Comparison of ENCODE assay signal across 11 cellular contexts in the genomic region with DNA sequence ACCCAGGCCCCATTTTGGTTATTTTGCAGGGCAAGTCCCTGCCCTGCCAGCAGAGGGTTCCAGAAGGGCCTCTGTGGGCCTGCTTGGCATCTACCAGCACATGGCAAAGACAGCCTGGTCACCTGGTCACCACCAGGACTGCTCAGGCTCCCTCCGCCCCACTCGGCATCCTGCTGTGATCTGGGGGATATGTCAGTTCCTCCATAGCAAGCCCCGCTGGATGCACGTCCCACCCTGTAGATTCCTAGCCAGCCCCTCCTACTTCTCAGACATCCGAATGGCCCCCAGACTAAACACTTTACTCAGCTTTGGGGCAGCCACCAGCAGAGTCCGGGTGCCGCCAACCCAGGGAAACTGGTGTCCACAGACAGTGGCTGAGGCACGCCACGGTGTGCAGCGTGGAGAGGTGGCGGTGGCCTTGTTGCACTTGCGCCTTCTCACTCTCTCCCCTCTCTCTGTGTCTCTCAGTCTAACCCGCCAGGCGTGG. TPM values are rescaled to one million over a fixed set of nuclear protein-coding genes. Genes with fewer than 3 reads are reported as not detected.
DNase-seq lines count a peak whose midpoint lies in the region; ATAC-seq, FAIRE-seq and TF ChIP-seq lines count a peak whose summit lies in the region.
"Had no signal": no experiment of that assay in that cellular context is flagged by ENCODE, and none has a peak within 500 bp of the region (broad histone marks: within the 10 kb centered on the region; RNA-seq: fewer than 3 reads in every experiment).

No MANE protein-coding gene starts in this region.

- peaks cover 27 to 32% of the 10 kb centered on the region in 2 experiments; a peak in 3 of 4 replicates for H3K36me3 ChIP-seq in GM12878 (ENCODE audit: control insufficient read depth in 2 of 2, insufficient read depth in 2 of 2, low read length in 1 of 2)

- FAIRE-seq in GM12878 (lab: Jason Lieb, UNC), result no peak

- intact Hi-C loops in GM12878 (cut with micrococcal nuclease; ENCODE audit: unreplicated experiment), result loop anchor here (10.0 kb wide), 1 partner anchor 119 kb away; no protein-coding TSS in a partner anchor

- H3K4me3 ChIP-seq in GM12878, result peak overlapping the region; percentile 9; the same call in 1 of the 2 replicates
- H3K4me3 ChIP-seq: SJCRH30, suprapubic skin had no signal

- peaks cover 18% of the 10 kb centered on the region for H3K4me1 Mint-ChIP-seq in T-helper 17 cell

- CTCF ChIA-PET in GM12878 (lab: Yijun Ruan, JAX), result interaction anchor here (1.0 to 1.7 kb wide), 10 partner anchors 9 to 115 kb away, joined by 3 to 7 read pairs (median 4); a partner anchor contains a TSS

- peak; percentile 26 for ATAC-seq in GM18909 (IDR thresholded peaks at IDR 0.05; ENCODE audit: poor library complexity, unreplicated experiment)
- peak; percentile 52 for ATAC-seq in T-helper 17 cell
- ATAC-seq in GM12878, result peak; percentile 69
- no peak for ATAC-seq in HG03095 (IDR thresholded peaks at IDR 0.05; ENCODE audit: unreplicated experiment)

- in situ Hi-C loops in GM12878 (cut with MboI), result no loop called here

- TF ChIP-seq EP300 in GM12878 (IDR thresholded peaks at IDR 0.05; ENCODE audit: borderline replicate concordance in 1 of 2, control insufficient read depth in 1 of 2, low read depth in 2 of 2, low read length in 2 of 2), result no peak

- H3K36me3 Mint-ChIP-seq in T-helper 17 cell (ENCODE audit: low read depth), result peaks cover 2% of the 10 kb centered on the region

- peak overlapping the region; percentile 88 for H3K4me3 Mint-ChIP-seq in T-helper 17 cell

- SMC1A ChIA-PET in GM12878 (lab: Charles Lee; ENCODE audit: uncharacterized antibody, unreplicated experiment), result interaction anchor here (0.7 to 1.6 kb wide), 10 partner anchors 12 to 118 kb away, joined by 3 to 5 read pairs (median 3); no protein-coding TSS in a partner anchor

- H3K9me3 ChIP-seq in T-helper 17 cell (ENCODE audit: control insufficient read depth, low read length, poor library complexity, severe bottlenecking) (no peaks in the 10 kb centered on the region), GM12878 (replicated peaks; ENCODE audit: control insufficient read depth, insufficient read depth, low read length) (no peaks in the 10 kb centered on the region)
- H3K9me3 ChIP-seq: SJCRH30, suprapubic skin had no signal

- no peaks in the 10 kb centered on the region for H3K27me3 ChIP-seq in GM12878 (replicated peaks in 1 of 2; ENCODE audit: control insufficient read depth in 2 of 2, insufficient read depth in 2 of 2, low read length in 1 of 2)
- H3K27me3 ChIP-seq: SJCRH30, suprapubic skin had no signal

- peaks cover 24% of the 10 kb centered on the region for H3K4me1 ChIP-seq in GM12878 (ENCODE audit: control insufficient read depth, insufficient read depth, low read length)
- H3K4me1 ChIP-seq: SJCRH30, suprapubic skin had no signal

- POLR2A ChIA-PET in GM12878 (lab: Charles Lee), result interaction anchor here (0.5 to 1.4 kb wide), 4 partner anchors 13 to 117 kb away, joined by 3 to 9 read pairs (median 4); no protein-coding TSS in a partner anchor

- TF ChIP-seq RAD21 in GM12878 (IDR thresholded peaks at IDR 0.05; ENCODE audit: insufficient read depth, low read depth, low read length), result no peak

- H3K27me3 Mint-ChIP-seq in T-helper 17 cell, result no peaks in the 10 kb centered on the region

- peak overlapping the region; percentile 51 for H2AFZ ChIP-seq in GM12878 (ENCODE audit: control insufficient read depth, low read depth, low read length)

- H3K9ac ChIP-seq in GM12878 (ENCODE audit: control insufficient read depth, insufficient read depth, low read length), result peak overlapping the region; percentile 69

- WGBS in GM12878 (ENCODE audit: insufficient coverage, insufficient replicate concordance, low lambda C conversion rate, missing lambda C conversion rate), result 21% methylated on average over 14 of the region's 14 CpGs

- RAD21 ChIA-PET in GM12878 (lab: Charles Lee; ENCODE audit: unreplicated experiment), result interaction anchor here (0.9 to 2.1 kb wide), 8 partner anchors 52 to 112 kb away, joined by 4 to 12 read pairs (median 6); a partner anchor contains a TSS

- peak overlapping the region; percentile 92 for H3K4me2 ChIP-seq in GM12878 (ENCODE audit: control insufficient read depth, insufficient read depth)

- TF ChIP-seq POLR2A in GM12878 (IDR thresholded peaks at IDR 0.05; ENCODE audit: low read depth, low read length), result peak; percentile 67

- H3K27ac Mint-ChIP-seq in T-helper 17 cell, result peak overlapping the region; percentile 91

- no peaks in the 10 kb centered on the region for H4K20me1 ChIP-seq in GM12878 (ENCODE audit: control insufficient read depth, insufficient read depth)

- no peaks in the 10 kb centered on the region for H3K79me2 ChIP-seq in GM12878 (ENCODE audit: control insufficient read depth, insufficient read depth, low read length)

- H3K27ac ChIP-seq in GM12878 (ENCODE audit: control insufficient read depth, insufficient read depth), result peak overlapping the region; percentile 87
- H3K27ac ChIP-seq: epithelial cell of prostate, SJCRH30, suprapubic skin had no signal

- TF ChIP-seq CTCF in GM12878 (IDR thresholded peaks at IDR 0.05 in 2 of 3, conservative IDR thresholded peaks at IDR 0.05 in 1 of 3; ENCODE audit: control insufficient read depth in 2 of 3, extremely low read depth in 1 of 3, insufficient read depth in 1 of 3, low read depth in 3 of 3, low read length in 3 of 3), result peak; percentile 8 to 34 (median 34); a peak in 4 of 6 replicates

- no TSS peak for BruUV-seq in GM12878 (replicated peaks; lab: Mats Ljungman, UMichigan)

- no peak for DNase-seq in T-helper 17 cell
- DNase-seq in GM12878 (ENCODE audit: low read depth, low spot score), result no peak
- peak; percentile 4 for DNase-seq in stimulated activated CD8-positive, alpha-beta memory T cell treated with anti-CD3 and anti-CD28 coated beads, Interleukin-7, amount 100 ng/mL, for 24 hours (ENCODE audit: low read depth)
- no peak for DNase-seq in NCI-H345 (lab: John Stamatoyannopoulos, UW)
- no peak for DNase-seq in mesenteric fat pad (ENCODE audit: low spot score)
- DNase-seq: NCI-H1436 treated with DMSO at 0.1 percent for 48 hours, SJCRH30 had no signal

TF ChIP-seq in GM12878, 131 proteins besides CTCF, POLR2A, EP300 and RAD21:
- 0 out of 2 replicates have a peak, but pooled peaks have one; percentile 22 for TF ChIP-seq GATAD2B (conservative IDR thresholded peaks at IDR 0.05; ENCODE audit: low read depth)
- TF ChIP-seq SMC3 (IDR thresholded peaks at IDR 0.05; ENCODE audit: borderline replicate concordance, low read length), result peak; percentile 2; the same call in 1 of the 2 replicates
- no peak for TF ChIP-seq BRCA1 (IDR thresholded peaks at IDR 0.05; ENCODE audit: low read depth, low read length)
- 0 out of 2 replicates have a peak, but pooled peaks have one; percentile 0 for TF ChIP-seq MTA3 (IDR thresholded peaks at IDR 0.05; ENCODE audit: borderline replicate concordance, low read length)
- no peak for TF ChIP-seq NFYA (IDR thresholded peaks at IDR 0.05; ENCODE audit: borderline replicate concordance, low read depth, low read length)
- TF ChIP-seq CEBPB (IDR thresholded peaks at IDR 0.05; ENCODE audit: borderline replicate concordance in 1 of 2, low read depth in 2 of 2, low read length in 2 of 2), result no peak
- TF ChIP-seq PML (IDR thresholded peaks at IDR 0.05; ENCODE audit: low read length), result no peak

RNA-seq across cellular contexts. Expression of a gene that starts 31.8 kb away (rescaled TPM):
- total RNA-seq in T-helper 17 cell, result 10 to 100 TPM; 21.7 to 23.1 TPM
- total RNA-seq in GM12878 (2013; cell fraction: nucleolus; rRNA removed), result 12.2 and 13.0 TPM in 2 replicates
- total RNA-seq in GM12878 (2014; rRNA removed), result 10.9 and 16.7 TPM in 2 replicates
- 11.4 and 13.6 TPM in 2 replicates for total RNA-seq in GM12878 (2014; rRNA removed; fragmentation: Illumina TruSeq; extraction: Trizol)
- total RNA-seq in GM12878 (2021), result 18.6 and 19.6 TPM in 2 replicates
- polyA plus RNA-seq in GM12878 (2011; ENCODE audit: low read depth), result 25.4 TPM
- 7.4 and 13.8 TPM in 2 replicates for polyA plus RNA-seq in GM12878 (2011; rRNA removed)
- 16.2 and 19.0 TPM in 2 replicates for polyA plus RNA-seq in GM12878 (2011; cell fraction: cytosol; rRNA removed)
- 23.2 and 23.5 TPM in 2 replicates for polyA plus RNA-seq in GM12878 (2011; cell fraction: nucleus; rRNA removed)
- 29.7 and 29.8 TPM in 2 replicates for polyA plus RNA-seq in GM12878 (2012)
- 3.7 and 9.7 TPM in 2 replicates for polyA plus RNA-seq in GM12878 (2014; fragmentation: Illumina TruSeq; extraction: Trizol)
- 10 to 100 TPM in 1 of 2 experiments, 1 to 10 TPM in 1; 9.7 to 15.4 TPM for polyA plus RNA-seq in GM12878 (2014; fragmentation: Nextera tagmentation; extraction: Ambion mirVana)
- polyA plus RNA-seq in GM12878 (2014; rRNA removed), result 23.3 and 24.0 TPM in 2 replicates
- polyA plus RNA-seq in GM12878 (2016; fragmentation: Nextera tagmentation; extraction: Ambion mirVana), result 10 to 100 TPM; 18.1 to 23.7 TPM
- polyA minus RNA-seq in GM12878 (2011; rRNA and poly(A)+ RNA removed), result 5.6 and 6.7 TPM in 2 replicates
- 2.4 and 5.4 TPM in 2 replicates for polyA minus RNA-seq in GM12878 (2011; cell fraction: cytosol; rRNA and poly(A)+ RNA removed)
- polyA minus RNA-seq in GM12878 (2011; cell fraction: nucleus; rRNA and poly(A)+ RNA removed), result 4.0 and 6.0 TPM in 2 replicates
- total RNA-seq in mesenteric fat pad, result 33.2 TPM

RNA-seq across cellular contexts. Expression of a gene that starts 42.7 kb away (rescaled TPM):
- 10 to 100 TPM; 13.9 to 14.9 TPM for total RNA-seq in T-helper 17 cell
- total RNA-seq in GM12878 (2013; cell fraction: nucleolus; rRNA removed), result 2.9 and 4.6 TPM in 2 replicates
- total RNA-seq in GM12878 (2014; rRNA removed), result 3.1 and 3.2 TPM in 2 replicates
- total RNA-seq in GM12878 (2014; rRNA removed; fragmentation: Illumina TruSeq; extraction: Trizol), result 3.2 and 3.4 TPM in 2 replicates
- total RNA-seq in GM12878 (2021), result 11.9 and 15.8 TPM in 2 replicates
- polyA plus RNA-seq in GM12878 (2011; ENCODE audit: low read depth), result 65.4 TPM
- 1.4 and 2.8 TPM in 2 replicates for polyA plus RNA-seq in GM12878 (2011; rRNA removed)
- 5.3 and 7.2 TPM in 2 replicates for polyA plus RNA-seq in GM12878 (2011; cell fraction: cytosol; rRNA removed)
- polyA plus RNA-seq in GM12878 (2011; cell fraction: nucleus; rRNA removed), result 6.9 and 7.6 TPM in 2 replicates
- 11.7 and 15.6 TPM in 2 replicates for polyA plus RNA-seq in GM12878 (2012)
- polyA plus RNA-seq in GM12878 (2014; fragmentation: Illumina TruSeq; extraction: Trizol), result 7.4 and 9.9 TPM in 2 replicates
- 1 to 10 TPM; 3.6 to 7.8 TPM for polyA plus RNA-seq in GM12878 (2014; fragmentation: Nextera tagmentation; extraction: Ambion mirVana)
- 7.5 and 7.8 TPM in 2 replicates for polyA plus RNA-seq in GM12878 (2014; rRNA removed)
- polyA plus RNA-seq in GM12878 (2016; fragmentation: Nextera tagmentation; extraction: Ambion mirVana), result 10 to 100 TPM; 14.4 to 18.2 TPM
- 1.8 and 3.1 TPM in 2 replicates for polyA minus RNA-seq in GM12878 (2011; rRNA and poly(A)+ RNA removed)
- 1.9 and 7.1 TPM in 2 replicates for polyA minus RNA-seq in GM12878 (2011; cell fraction: cytosol; rRNA and poly(A)+ RNA removed)
- polyA minus RNA-seq in GM12878 (2011; cell fraction: nucleus; rRNA and poly(A)+ RNA removed), result 2.3 and 2.8 TPM in 2 replicates
- total RNA-seq in mesenteric fat pad, result 29.0 TPM
